In genomic region chr1:245113649-245114048, GRCh38 we compare ENCODE assay signal across 27 cellular contexts.
"Had no signal": no experiment of that assay in that cellular context is flagged by ENCODE, and none has a peak within 500 bp of the region (broad histone marks: within the 10 kb centered on the region; RNA-seq: fewer than 3 reads in every experiment).

No MANE protein-coding gene starts in this region.

- FAIRE-seq: keratinocyte, urothelium cell line had no signal

- H2AFZ ChIP-seq: neural progenitor cell had no signal

- H3K36me3 ChIP-seq: left lung, lower lobe of right lung, neural progenitor cell, ovary, right atrium auricular region, right lobe of liver, stomach, thyroid gland, transverse colon, upper lobe of right lung had no signal

- H3K4me1 ChIP-seq: left lung, lower lobe of right lung, right atrium auricular region, stomach, testis, upper lobe of right lung had no signal

- DNase-seq: hippocampal formation; kidney glomerular epithelial cell; left colon; left lung; lower lobe of right lung; mesendoderm; naive B cell; natural killer cell; nephron progenitor cell; ovary; right lobe of liver; stimulated activated CD4-positive, alpha-beta T cell treated with anti-CD3 and anti-CD28 coated beads, Interleukin-1b, Interleukin-23, amount 100 ng/mL, for 48 hours; stimulated activated CD4-positive, alpha-beta T cell treated with anti-CD3 and anti-CD28 coated beads, Interleukin-2, amount 100 ng/mL, for 48 hours; stimulated activated CD4-positive, alpha-beta T cell treated with anti-CD3 and anti-CD28 coated beads, Interleukin-4, amount 100 ng/mL, for 4 hours; stimulated activated CD8-positive, alpha-beta memory T cell treated with anti-CD3 and anti-CD28 coated beads, Interleukin-4, amount 100 ng/mL, for 48 hours; stimulated activated naive B cell treated with anti-CD40 and anti-IgM and Interleukin-4, amounts not matched to agents 10 μg/mL and 1 μg/mL and 100 μg/mL, for 72 hours; stimulated activated naive CD8-positive, alpha-beta T cell treated with anti-CD3 and anti-CD28 coated beads, Interleukin-15, Interleukin-2, amounts not matched to agents 100 U/mL and 50 U/mL, for 24 hours; stomach; testis; transverse colon; upper lobe of right lung had no signal

- H3K9ac ChIP-seq: neural progenitor cell had no signal

- H3K4me2 ChIP-seq: neural progenitor cell, smooth muscle cell had no signal

- H3K9me3 ChIP-seq: left lung, lower lobe of right lung, ovary, right atrium auricular region, right lobe of liver, stomach, testis, thyroid gland, transverse colon, upper lobe of right lung had no signal

- H3K4me3 ChIP-seq: left lung, lower lobe of right lung, neural progenitor cell, ovary, right atrium auricular region, right lobe of liver, smooth muscle cell, stomach, testis, thyroid gland, transverse colon, upper lobe of right lung had no signal

- H3K27ac ChIP-seq: left lung, lower lobe of right lung, neural progenitor cell, ovary, right atrium auricular region, right lobe of liver, stomach, testis, transverse colon, upper lobe of right lung had no signal

- ATAC-seq: left colon; left lung; lower lobe of right lung; natural killer cell; right lobe of liver; stimulated activated naive B cell treated with anti-CD40 and anti-IgM and Interleukin-4, amounts not matched to agents 10 μg/mL and 1 μg/mL and 100 μg/mL, for 72 hours; stimulated activated naive CD8-positive, alpha-beta T cell treated with anti-CD3 and anti-CD28 coated beads, Interleukin-15, Interleukin-2, amounts not matched to agents 100 U/mL and 50 U/mL, for 24 hours; upper lobe of right lung had no signal

- H3K27me3 ChIP-seq: left lung, neural progenitor cell, ovary, right atrium auricular region, right lobe of liver, stomach, testis, thyroid gland, transverse colon, upper lobe of right lung had no signal
